Comparison of ENCODE assay signal across 26 cellular contexts in the genomic region with DNA sequence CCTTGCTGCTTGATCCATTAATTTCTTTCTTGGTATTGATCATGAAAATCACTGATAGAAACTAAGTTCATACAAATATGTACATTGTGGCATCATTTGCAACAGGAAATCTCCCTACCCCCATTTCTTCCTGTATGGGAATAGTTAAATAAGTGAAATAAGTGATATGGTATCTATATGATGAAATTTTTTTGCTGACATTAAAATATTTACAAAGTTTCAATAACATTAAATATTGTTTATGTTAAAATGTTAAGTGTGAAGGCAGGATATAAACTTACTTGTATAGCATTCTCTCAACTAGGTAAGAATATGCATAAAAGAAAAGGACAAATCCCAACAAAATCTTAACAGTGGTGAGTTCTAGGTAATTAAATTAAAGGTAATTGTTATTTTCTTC.
"Had no signal": no experiment of that assay in that cellular context is flagged by ENCODE, and none has a peak within 500 bp of the region (broad histone marks: within the 10 kb centered on the region; RNA-seq: fewer than 3 reads in every experiment).

No MANE protein-coding gene starts in this region.

- H2AFZ ChIP-seq: neural progenitor cell, parathyroid adenoma had no signal

- H3K36me3 ChIP-seq: neural progenitor cell, ovary, suprapubic skin, transverse colon, upper lobe of right lung, uterus had no signal

- H3K9me3 ChIP-seq: ovary, psoas muscle, spleen, suprapubic skin, testis, tibial artery, transverse colon, upper lobe of right lung, uterus had no signal

- H3K9ac ChIP-seq: neural progenitor cell, parathyroid adenoma had no signal

- H3K4me1 ChIP-seq: neural progenitor cell, parathyroid adenoma, psoas muscle, tibial artery, transverse colon, upper lobe of right lung, uterus had no signal

- ATAC-seq: natural killer cell; psoas muscle; right cardiac atrium; stimulated activated memory B cell treated with anti-CD40 and anti-IgM and Interleukin-4, amounts not matched to agents 10 μg/mL and 1 μg/mL and 100 μg/mL, for 72 hours; stimulated activated naive CD8-positive, alpha-beta T cell treated with anti-CD3 and anti-CD28 coated beads, Interleukin-15, amount 100 ng/mL, for 72 hours; stimulated activated naive CD8-positive, alpha-beta T cell treated with anti-CD3 and anti-CD28 coated beads, Interleukin-15, Interleukin-2, amounts not matched to agents 100 U/mL and 50 U/mL, for 24 hours; upper lobe of right lung had no signal

- H3K4me3 ChIP-seq: neural progenitor cell, ovary, psoas muscle, skin epidermis, smooth muscle cell, spleen, suprapubic skin, testis, tibial artery, transverse colon, upper lobe of right lung, uterus had no signal

- H3K27ac ChIP-seq: neural progenitor cell, ovary, parathyroid adenoma, psoas muscle, spleen, suprapubic skin, testis, tibial artery, transverse colon, upper lobe of right lung, uterus had no signal

- H3K4me2 ChIP-seq: neural progenitor cell, smooth muscle cell had no signal

- DNase-seq: natural killer cell; occipital lobe; ovary; posterior cingulate gyrus; psoas muscle; right cardiac atrium; spleen; stimulated activated CD4-positive, alpha-beta T cell treated with anti-CD3 and anti-CD28 coated beads, Interleukin-12 subunit alpha, Interleukin-12 subunit beta, amount 100 ng/mL, for 4 hours; stimulated activated CD4-positive, alpha-beta T cell treated with anti-CD3 and anti-CD28 coated beads, Interleukin-1b, Interleukin-23, amount 100 ng/mL, for 48 hours; stimulated activated CD4-positive, alpha-beta T cell treated with anti-CD3 and anti-CD28 coated beads, Interleukin-4, amount 100 ng/mL, for 1 hour; stimulated activated CD4-positive, alpha-beta T cell treated with anti-CD3 and anti-CD28 coated beads, Interleukin-4, amount 100 ng/mL, for 4 hours; stimulated activated CD8-positive, alpha-beta memory T cell treated with anti-CD3 and anti-CD28 coated beads, Interleukin-4, amount 100 ng/mL, for 48 hours; stimulated activated naive CD4-positive, alpha-beta T cell; stimulated activated naive CD8-positive, alpha-beta T cell treated with anti-CD3 and anti-CD28 coated beads, Interleukin-15, amount 100 ng/mL, for 72 hours; stimulated activated naive CD8-positive, alpha-beta T cell treated with anti-CD3 and anti-CD28 coated beads, Interleukin-15, Interleukin-2, amounts not matched to agents 100 U/mL and 50 U/mL, for 24 hours; testis; tibial artery; transverse colon; upper lobe of right lung; uterus had no signal

- H3K27me3 ChIP-seq: ovary, suprapubic skin, testis, tibial artery, transverse colon, upper lobe of right lung, uterus had no signal
